Comparison of ENCODE assay signal across 5 cellular contexts in genomic region chr1:234762127-234762526, GRCh38.
DNase-seq lines count a peak whose midpoint lies in the region; ATAC-seq, FAIRE-seq and TF ChIP-seq lines count a peak whose summit lies in the region.
"Not testable (repeated sequence)": the region's sequence is repeated elsewhere in the genome, so short reads cannot be mapped to it uniquely, and the experiment has no call there.

No MANE protein-coding gene starts in this region.

- H3K9me1 ChIP-seq in K562 (ENCODE audit: control insufficient read depth, insufficient read depth, low read length); endothelial cell of umbilical vein (replicated peaks; ENCODE audit: control insufficient read depth, extremely low read depth, insufficient read depth, low read length): not testable (repeated sequence)

- not testable (repeated sequence) for H3K27me3 ChIP-seq in K562 (ENCODE audit: control insufficient read depth in 2 of 2, insufficient read depth in 2 of 2, low read length in 2 of 2); endothelial cell of umbilical vein (ENCODE audit: control insufficient read depth in 2 of 2, insufficient read depth in 2 of 2, low read length in 2 of 2)

- not testable (repeated sequence) for BruUV-seq in K562 (replicated peaks; lab: Mats Ljungman, UMichigan); endothelial cell of umbilical vein (replicated peaks; lab: Mats Ljungman, UMichigan)

- not testable (repeated sequence) for TF ChIP-seq POLR2A in K562 (conservative IDR thresholded peaks at IDR 0.05); endothelial cell of umbilical vein (IDR thresholded peaks at IDR 0.05; ENCODE audit: low read depth, low read length)

- not testable (repeated sequence) for H3K36me3 Mint-ChIP-seq in T-helper 17 cell (ENCODE audit: low read depth); activated CD4-positive, alpha-beta memory T cell treated with anti-CD3 and anti-CD28 coated beads for 36 hours; neural crest cell (ENCODE audit: low read depth)

- H3K27me3 Mint-ChIP-seq in T-helper 17 cell; activated CD4-positive, alpha-beta memory T cell treated with anti-CD3 and anti-CD28 coated beads for 36 hours; neural crest cell (ENCODE audit: low read depth): not testable (repeated sequence)

- not testable (repeated sequence) for H3K27ac ChIP-seq in K562 (ENCODE audit: extremely low read depth, low read depth, low read length); endothelial cell of umbilical vein (ENCODE audit: insufficient read depth, low read depth, low read length)

- not testable (repeated sequence) for TF ChIP-seq EP300 in K562 (IDR thresholded peaks at IDR 0.05; ENCODE audit: low read length)

- peak overlapping the region; percentile 83 for H3K27ac Mint-ChIP-seq in T-helper 17 cell
- H3K27ac Mint-ChIP-seq in activated CD4-positive, alpha-beta memory T cell treated with anti-CD3 and anti-CD28 coated beads for 36 hours = peak overlapping the region; percentile 18
- H3K27ac Mint-ChIP-seq in neural crest cell (ENCODE audit: unreplicated experiment) = peak overlapping the region; percentile 36

- intact Hi-C loops in activated CD4-positive, alpha-beta memory T cell treated with anti-CD3 and anti-CD28 coated beads for 36 hours (cut with micrococcal nuclease); K562 (cut with micrococcal nuclease); endothelial cell of umbilical vein (cut with micrococcal nuclease): not testable (repeated sequence)

- FAIRE-seq in K562 (lab: Jason Lieb, UNC) = not testable (repeated sequence)
- peak; percentile 31 for FAIRE-seq in endothelial cell of umbilical vein (lab: Jason Lieb, UNC)

- 47% methylated on average over 5 of the region's 5 CpGs for WGBS in K562 (ENCODE audit: insufficient coverage, low coverage, missing lambda C conversion rate)

- TF ChIP-seq CTCF in K562 (IDR thresholded peaks at IDR 0.05 in 2 of 3, conservative IDR thresholded peaks at IDR 0.05 in 1 of 3; ENCODE audit: insufficient read depth in 2 of 3, low read depth in 1 of 3, low read length in 3 of 3); endothelial cell of umbilical vein (IDR thresholded peaks at IDR 0.05; ENCODE audit: extremely low read depth in 1 of 2, insufficient read depth in 1 of 2, low read depth in 1 of 2, low read length in 2 of 2); neural crest cell (conservative IDR thresholded peaks at IDR 0.05): not testable (repeated sequence)

- dilution Hi-C loops in endothelial cell of umbilical vein (cut with MboI; ENCODE audit: extremely low pct_ligation_motif_present, low sequenced_read_pairs) = not testable (repeated sequence)

- peaks cover 34% of the 10 kb centered on the region for H3K4me1 Mint-ChIP-seq in T-helper 17 cell
- peaks cover 35% of the 10 kb centered on the region for H3K4me1 Mint-ChIP-seq in activated CD4-positive, alpha-beta memory T cell treated with anti-CD3 and anti-CD28 coated beads for 36 hours (ENCODE audit: low read depth)
- H3K4me1 Mint-ChIP-seq in neural crest cell = peaks cover 26% of the 10 kb centered on the region

- POLR2A ChIA-PET in activated CD4-positive, alpha-beta memory T cell treated with anti-CD3 and anti-CD28 coated beads for 36 hours (lab: Charles Lee); K562 (lab: Yijun Ruan, JAX); endothelial cell of umbilical vein (lab: Charles Lee): not testable (repeated sequence)

- not testable (repeated sequence) for ATAC-seq in T-helper 17 cell, K562

- not testable (repeated sequence) for H3K9ac ChIP-seq in K562 (ENCODE audit: insufficient read depth in 1 of 2, low read depth in 2 of 2, low read length in 2 of 2); endothelial cell of umbilical vein (replicated peaks; ENCODE audit: extremely low read depth, insufficient read depth, low read length)

- H3K4me3 Mint-ChIP-seq in T-helper 17 cell; activated CD4-positive, alpha-beta memory T cell treated with anti-CD3 and anti-CD28 coated beads for 36 hours; neural crest cell: not testable (repeated sequence)

- not testable (repeated sequence) for TF ChIP-seq RAD21 in K562 (CRISPR knock-in tag; conservative IDR thresholded peaks at IDR 0.05 in 1 of 2, IDR thresholded peaks at IDR 0.05 in 1 of 2)

- not testable (repeated sequence) for H3K79me2 ChIP-seq in K562 (ENCODE audit: control insufficient read depth, insufficient read depth, low read length); endothelial cell of umbilical vein (ENCODE audit: control insufficient read depth, insufficient read depth, low read length)

- CTCF ChIA-PET in activated CD4-positive, alpha-beta memory T cell treated with anti-CD3 and anti-CD28 coated beads for 36 hours (lab: Charles Lee); K562 (lab: Yijun Ruan, JAX; ENCODE audit: low intra/inter-chr PET ratio); endothelial cell of umbilical vein (lab: Charles Lee): not testable (repeated sequence)

- H3K36me3 ChIP-seq in K562 (ENCODE audit: control insufficient read depth, insufficient read depth, low read length); endothelial cell of umbilical vein (ENCODE audit: control insufficient read depth in 2 of 2, extremely low read depth in 1 of 2, insufficient read depth in 2 of 2, low read length in 2 of 2): not testable (repeated sequence)

- in situ Hi-C loops in K562 (cut with MboI) = not testable (repeated sequence)

- not testable (repeated sequence) for DNase-seq in T-helper 17 cell; activated CD4-positive, alpha-beta memory T cell treated with anti-CD3 and anti-CD28 coated beads for 36 hours; K562 (ENCODE audit: extremely low read depth in 1 of 4, low spot score in 3 of 4); endothelial cell of umbilical vein (ENCODE audit: low read depth, low spot score); neural crest cell (ENCODE audit: low read depth, low spot score)

- not testable (repeated sequence) for H3K4me3 ChIP-seq in K562; endothelial cell of umbilical vein (replicated peaks in 1 of 3; ENCODE audit: insufficient read depth in 1 of 3, low read depth in 1 of 3, low read length in 3 of 3)

- H3K9me3 Mint-ChIP-seq in activated CD4-positive, alpha-beta memory T cell treated with anti-CD3 and anti-CD28 coated beads for 36 hours; neural crest cell: not testable (repeated sequence)

- not testable (repeated sequence) for H3K4me1 ChIP-seq in K562 (replicated peaks in 1 of 2; ENCODE audit: control insufficient read depth in 2 of 2, insufficient read depth in 2 of 2, low read length in 2 of 2); endothelial cell of umbilical vein (ENCODE audit: control insufficient read depth, extremely low read depth, insufficient read depth, low read length)

- H4K20me1 ChIP-seq in K562 (replicated peaks; ENCODE audit: control insufficient read depth, insufficient read depth, low read length); endothelial cell of umbilical vein (replicated peaks; ENCODE audit: control insufficient read depth, extremely low read depth, insufficient read depth, low read length): not testable (repeated sequence)

- not testable (repeated sequence) for H3K4me2 ChIP-seq in K562 (ENCODE audit: insufficient read depth, low read length); endothelial cell of umbilical vein (ENCODE audit: insufficient read depth, low read length)

- H3K9me3 ChIP-seq in T-helper 17 cell (ENCODE audit: control insufficient read depth, low read length, poor library complexity, severe bottlenecking); K562 (replicated peaks; ENCODE audit: control insufficient read depth, insufficient read depth, low read depth, low read length); endothelial cell of umbilical vein (replicated peaks; ENCODE audit: control insufficient read depth, insufficient read depth, low read length): not testable (repeated sequence)

- H2AFZ ChIP-seq in K562 (ENCODE audit: low read depth, low read length); endothelial cell of umbilical vein (ENCODE audit: low read depth, low read length): not testable (repeated sequence)

TF ChIP-seq in K562, 482 proteins besides CTCF, POLR2A, EP300 and RAD21:
- TF ChIP-seq BCOR (IDR thresholded peaks at IDR 0.05) = peak; percentile 73; the same call in 1 of the 2 replicates
- peak; percentile 93 for TF ChIP-seq ZNF146 (CRISPR knock-in tag; IDR thresholded peaks at IDR 0.05; ENCODE audit: unreplicated experiment)
- TF ChIP-seq SMARCA5 (IDR thresholded peaks at IDR 0.05) = 0 out of 2 replicates have a peak, but pooled peaks have one; percentile 21
- TF ChIP-seq CBX1 (IDR thresholded peaks at IDR 0.05; ENCODE audit: low read depth) = 0 out of 2 replicates have a peak, but pooled peaks have one; percentile 18
- peak; percentile 50 to 66 for TF ChIP-seq KDM1A (IDR thresholded peaks at IDR 0.05)

Comparison
In these comparisons a context has a peak if more than half of its experiments do, and no peak if none do; other contexts are left out.
1. H3K27ac Mint-ChIP-seq: peak in every context shown above with its lines; median percentile 83 in T-helper 17 cell; 36 in neural crest cell; 18 in activated CD4-positive, alpha-beta memory T cell treated with anti-CD3 and anti-CD28 coated beads for 36 hours.